ENCODE assay signal across 9 cellular contexts in genomic region chr7:102125127-102125561, GRCh38.
DNase-seq lines count a peak whose midpoint lies in the region; ATAC-seq and TF ChIP-seq lines count a peak whose summit lies in the region.
"Had no signal": no experiment of that assay in that cellular context is flagged by ENCODE, and none has a peak within 500 bp of the region (broad histone marks: within the 10 kb centered on the region; RNA-seq: fewer than 3 reads in every experiment).

No MANE protein-coding gene starts in this region.

- WGBS in HUES64, result 30% methylated on average over 15 of the region's 15 CpGs
- WGBS in ectodermal cell, 2 experiments, result 45 to 47% methylated on average over 15 of the region's 15 CpGs
- WGBS in prostate gland, result 58% methylated on average over 15 of the region's 15 CpGs

- no peak for TF ChIP-seq POLR2A in prostate gland (IDR thresholded peaks at IDR 0.05)

- intact Hi-C loops in prostate gland (cut with DNase I), result loop anchor here (5.0 to 10.0 kb wide), 3 partner anchors 180 to 438 kb away; no protein-coding TSS in a partner anchor

- H3K36me3 ChIP-seq in HUES64 (ENCODE audit: insufficient read depth, low read length), result peaks cover 7% of the 10 kb centered on the region; the same call in 1 of the 2 replicates
- H3K36me3 ChIP-seq in ectodermal cell (ENCODE audit: control insufficient read depth, insufficient read depth, low read length), result no peaks in the 10 kb centered on the region
- H3K36me3 ChIP-seq in prostate gland, result no peaks in the 10 kb centered on the region

- ATAC-seq in HG03520 (IDR thresholded peaks at IDR 0.05; ENCODE audit: unreplicated experiment), result no peak

- H3K4me1 ChIP-seq in HUES64 (ENCODE audit: insufficient read depth, low read length) (peaks cover 16% of the 10 kb centered on the region; the same call in 1 of the 2 replicates), ectodermal cell (ENCODE audit: control insufficient read depth, insufficient read depth, low read length) (peaks cover 16% of the 10 kb centered on the region), prostate gland (replicated peaks) (no peaks in the 10 kb centered on the region)

- no peak overlapping the region for H3K9ac ChIP-seq in HUES64 (ENCODE audit: low read depth, low read length)

- DNase-seq in GM04503 (ENCODE audit: low read depth) (peak; percentile 42), non-pigmented ciliary epithelial cell (ENCODE audit: low read depth) (peak; percentile 72), activated T-cell treated with anti-CD3 and anti-CD28 coated beads for 4 hours (no peak), prostate gland (ENCODE audit: low spot score) (no peak)
- no peak for DNase-seq in stimulated activated CD4-positive, alpha-beta T cell treated with anti-CD3 and anti-CD28 coated beads, Interleukin-2, amount 100 ng/mL, for 48 hours
- DNase-seq: amygdala had no signal

- TF ChIP-seq CTCF in prostate gland (IDR thresholded peaks at IDR 0.05), result no peak

- peak overlapping the region; percentile 81 for H3K27ac ChIP-seq in HUES64 (ENCODE audit: low read depth, low read length)
- H3K27ac ChIP-seq in ectodermal cell (ENCODE audit: insufficient read depth, low read depth, low read length, poor library complexity, severe bottlenecking), result peak overlapping the region; percentile 63
- H3K27ac ChIP-seq in prostate gland, result no peak overlapping the region

- no peak overlapping the region for H3K4me3 ChIP-seq in HUES64 (ENCODE audit: low read length)
- H3K4me3 ChIP-seq in ectodermal cell (ENCODE audit: insufficient read depth, low read depth, low read length), result no peak overlapping the region
- H3K4me3 ChIP-seq in prostate gland, result no peak overlapping the region

- H3K27me3 ChIP-seq in HUES64 (ENCODE audit: insufficient read depth, low read length), result no peaks in the 10 kb centered on the region
- H3K27me3 ChIP-seq in ectodermal cell (ENCODE audit: control insufficient read depth, insufficient read depth, low read length, poor library complexity, severe bottlenecking), result no peaks in the 10 kb centered on the region
- no peaks in the 10 kb centered on the region for H3K27me3 ChIP-seq in prostate gland (replicated peaks; ENCODE audit: insufficient read depth)

- H3K9me3 ChIP-seq in HUES64 (ENCODE audit: insufficient read depth, low read depth, low read length) (no peaks in the 10 kb centered on the region), ectodermal cell (ENCODE audit: control insufficient read depth, low read length) (no peaks in the 10 kb centered on the region), prostate gland (no peaks in the 10 kb centered on the region)

Comparison
In these comparisons a context has a peak if more than half of its experiments do, and no peak if none do; other contexts are left out.
1. DNase-seq: peak in GM04503 (single experiment) and non-pigmented ciliary epithelial cell (single experiment); none in activated T-cell treated with anti-CD3 and anti-CD28 coated beads for 4 hours (single experiment), prostate gland (single experiment) and stimulated activated CD4-positive, alpha-beta T cell treated with anti-CD3 and anti-CD28 coated beads, Interleukin-2, amount 100 ng/mL, for 48 hours (0 of 2).
2. H3K27ac ChIP-seq: peak in HUES64 (single experiment) and ectodermal cell (single experiment); none in prostate gland (0 of 2).